In the genomic region with DNA sequence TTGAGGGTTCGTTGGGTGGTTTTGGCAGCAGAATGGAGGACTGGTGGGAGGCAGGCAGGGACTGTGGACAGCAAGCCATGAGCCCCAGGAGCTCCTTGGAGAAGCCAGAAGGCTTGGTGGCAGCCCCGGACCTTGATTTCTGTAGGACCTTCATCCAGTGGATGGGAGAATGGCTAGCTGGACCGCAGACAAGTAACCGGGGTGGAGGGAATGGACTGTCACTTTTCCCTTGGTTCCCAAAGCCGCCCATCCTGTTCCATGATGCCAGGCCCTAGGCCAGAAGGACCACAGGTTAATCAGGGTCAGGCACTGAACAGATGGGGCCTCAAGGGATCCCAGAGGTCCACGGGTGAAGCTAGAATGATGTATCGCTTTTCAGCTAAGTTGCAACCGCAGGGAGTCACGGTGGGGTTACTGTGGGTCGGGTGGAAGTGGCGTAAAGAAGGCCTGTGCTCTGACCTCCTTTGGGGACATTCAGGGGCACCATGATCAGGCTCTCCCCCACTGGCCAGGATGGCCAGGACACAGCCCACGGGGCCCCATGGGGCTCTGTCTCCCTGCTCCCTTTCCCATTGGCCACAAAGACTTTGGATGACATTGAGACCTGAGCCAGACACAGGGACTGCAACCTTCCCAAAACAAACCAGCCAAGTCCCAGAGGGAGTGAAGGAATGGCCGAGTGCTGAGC, we compare ENCODE assay signal across 1 cellular context.
TF ChIP-seq lines count a peak whose summit lies in the region.

No MANE protein-coding gene starts in this region.

TF ChIP-seq in H1, 55 proteins besides CTCF, POLR2A, EP300 and RAD21 (continued from another document):
- no peak for TF ChIP-seq HDAC2 (IDR thresholded peaks at IDR 0.05; ENCODE audit: borderline replicate concordance in 1 of 2, low read depth in 2 of 2, low read length in 2 of 2)
- no peak for TF ChIP-seq RXRA (IDR thresholded peaks at IDR 0.05; ENCODE audit: insufficient read depth, low read depth, low read length)
- TF ChIP-seq ZNF274 (IDR thresholded peaks at IDR 0.05; ENCODE audit: borderline replicate concordance, extremely low read depth, low read length) = no peak
- no peak for TF ChIP-seq FOSL1 (IDR thresholded peaks at IDR 0.05; ENCODE audit: insufficient read depth, low read depth, low read length)
- no peak for TF ChIP-seq KDM4A (IDR thresholded peaks at IDR 0.05; ENCODE audit: low read depth, low read length, severe bottlenecking)
- TF ChIP-seq NRF1 (IDR thresholded peaks at IDR 0.05; ENCODE audit: low read depth, low read length) = no peak
